In the genomic region with DNA sequence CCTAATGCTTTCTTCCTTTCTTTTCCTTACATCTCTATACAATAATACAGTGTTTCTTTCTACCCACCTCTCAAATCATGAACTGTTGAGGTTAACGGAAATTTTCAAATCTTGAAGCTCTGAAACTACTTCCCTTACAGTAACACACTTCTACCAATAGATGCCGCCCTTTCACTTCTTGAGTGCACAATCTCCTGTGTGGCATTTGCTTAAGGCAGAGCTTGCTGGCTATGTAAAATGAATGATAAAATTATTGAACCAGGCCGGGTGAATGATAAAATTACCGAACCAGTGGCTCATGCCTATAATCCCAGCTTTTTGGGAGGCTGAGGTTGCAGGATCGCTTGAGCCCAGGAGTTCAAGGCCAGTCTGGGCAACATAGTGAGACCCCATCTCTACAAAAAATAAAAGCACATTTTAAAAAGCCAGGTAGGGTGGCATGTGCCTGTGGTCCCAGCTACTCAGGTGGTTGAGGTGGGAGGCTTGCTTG, we compare ENCODE assay signal across 8 cellular contexts. TPM values are rescaled to one million over a fixed set of nuclear protein-coding genes. Genes with fewer than 3 reads are reported as not detected.
A peak's percentile ranks its signal among the peaks of the same experiment; 100 is the strongest.
DNase-seq lines count a peak whose midpoint lies in the region; ATAC-seq and TF ChIP-seq lines count a peak whose summit lies in the region.

No MANE protein-coding gene starts in this region.

- no peaks in the 10 kb centered on the region for H3K4me1 ChIP-seq in thoracic aorta (ENCODE audit: control insufficient read depth in 1 of 2, low read depth in 2 of 2)

- no peaks in the 10 kb centered on the region for H3K9me3 ChIP-seq in thoracic aorta

- H3K36me3 ChIP-seq in thoracic aorta = no peaks in the 10 kb centered on the region

- peak; percentile 64 for ATAC-seq in thoracic aorta (ENCODE audit: insufficient number of reproducible peaks, low FRiP score, low read depth)
- ATAC-seq in GM19455 (IDR thresholded peaks at IDR 0.05; ENCODE audit: unreplicated experiment) = no peak

- DNase-seq in AG08395 (ENCODE audit: low spot score) (peak; percentile 72), GF-D8 (lab: John Stamatoyannopoulos, UW) (peak; percentile 44), NCI-H1048 (lab: John Stamatoyannopoulos, UW) (peak; percentile 14), SKM-1 (lab: John Stamatoyannopoulos, UW; ENCODE audit: unreplicated experiment) (peak; percentile 62), cerebellum (ENCODE audit: low spot score) (peak; percentile 58), left kidney (ENCODE audit: low read depth, low spot score) (peak; percentile 86), thoracic aorta (ENCODE audit: low spot score) (no peak)

- peak; percentile 66 for TF ChIP-seq CTCF in thoracic aorta (IDR thresholded peaks at IDR 0.05)

- H3K27ac ChIP-seq in thoracic aorta = no peak overlapping the region

- no peak overlapping the region for H3K4me3 ChIP-seq in thoracic aorta

- H3K27me3 ChIP-seq in thoracic aorta (replicated peaks; ENCODE audit: insufficient read depth) = no peaks in the 10 kb centered on the region

RNA-seq across cellular contexts. Expression of gene KCNS1, which starts 56.8 kb away (rescaled TPM):
- 1.2 TPM for total RNA-seq in cerebellum
- total RNA-seq in thoracic aorta = not detected
